In genomic region chr14:92352158-92352985, GRCh38 we compare ENCODE assay signal across 8 cellular contexts. TPM values are rescaled to one million over a fixed set of nuclear protein-coding genes. Genes with fewer than 3 reads are reported as not detected.
DNase-seq lines count a peak whose midpoint lies in the region; ATAC-seq and TF ChIP-seq lines count a peak whose summit lies in the region.

No MANE protein-coding gene starts in this region.

- H3K27me3 ChIP-seq in GM06990 (replicated peaks; ENCODE audit: control insufficient read depth, insufficient read depth, low read length) (0 out of 2 replicates have a peak, but pooled peaks cover 2% of the 10 kb centered on the region), MG63 (no peaks in the 10 kb centered on the region), neutrophil (no peaks in the 10 kb centered on the region)

- H3K27ac Mint-ChIP-seq in activated T-helper 2 cell treated with anti-CD3 and anti-CD28 coated beads, Interferon-gamma antibody, Interleukin-2, Interleukin-4, amounts not matched to agents 10 μg/mL and 5 μg/mL and 100 μg/mL, durations not matched to agents 14 hours and 24 hours and 36 hours: no peak overlapping the region

- no peak for ATAC-seq in GM19395 (IDR thresholded peaks at IDR 0.05; ENCODE audit: unreplicated experiment)
- no peak for ATAC-seq in GM18873 (IDR thresholded peaks at IDR 0.05; ENCODE audit: low FRiP score, unreplicated experiment)

- TF ChIP-seq CTCF in GM06990 (IDR thresholded peaks at IDR 0.05; ENCODE audit: insufficient read depth, low read length, poor library complexity, severe bottlenecking) (peak; percentile 61), neutrophil (IDR thresholded peaks at IDR 0.05) (peak; percentile 55)

- H3K9me3 Mint-ChIP-seq in activated T-helper 2 cell treated with anti-CD3 and anti-CD28 coated beads, Interferon-gamma antibody, Interleukin-2, Interleukin-4, amounts not matched to agents 10 μg/mL and 5 μg/mL and 100 μg/mL, durations not matched to agents 14 hours and 24 hours and 36 hours: no peaks in the 10 kb centered on the region

- H3K27ac ChIP-seq in neutrophil: no peak overlapping the region

- H3K4me1 Mint-ChIP-seq in activated T-helper 2 cell treated with anti-CD3 and anti-CD28 coated beads, Interferon-gamma antibody, Interleukin-2, Interleukin-4, amounts not matched to agents 10 μg/mL and 5 μg/mL and 100 μg/mL, durations not matched to agents 14 hours and 24 hours and 36 hours (ENCODE audit: low read depth): no peaks in the 10 kb centered on the region

- H3K36me3 ChIP-seq in GM06990 (ENCODE audit: control insufficient read depth, insufficient read depth, low read length) (no peaks in the 10 kb centered on the region), MG63 (no peaks in the 10 kb centered on the region), neutrophil (no peaks in the 10 kb centered on the region)

- DNase-seq in GM06990 (ENCODE audit: extremely low read depth, insufficient read length) (no peak), MG63 (peak; percentile 6), NCI-H2171 treated with DMSO at 0.1 percent for 48 hours (lab: John Stamatoyannopoulos, UW) (no peak), posterior vena cava (ENCODE audit: low spot score) (no peak)
- DNase-seq in activated T-helper 2 cell treated with anti-CD3 and anti-CD28 coated beads, Interferon-gamma antibody, Interleukin-2, Interleukin-4, amounts not matched to agents 10 μg/mL and 5 μg/mL and 100 μg/mL, durations not matched to agents 14 hours and 24 hours and 36 hours (ENCODE audit: low spot score): peak; percentile 17

- intact Hi-C loops in activated T-helper 2 cell treated with anti-CD3 and anti-CD28 coated beads, Interferon-gamma antibody, Interleukin-2, Interleukin-4, amounts not matched to agents 10 μg/mL and 5 μg/mL and 100 μg/mL, durations not matched to agents 14 hours and 24 hours and 36 hours (cut with micrococcal nuclease): loop anchor here (10.0 kb wide), 1 partner anchor 228 kb away; the partner anchor contains the start of genes CPSF2 and NDUFB1
- intact Hi-C loops in posterior vena cava (cut with DNase I): no loop called here

- H3K9me3 ChIP-seq in MG63: no peaks in the 10 kb centered on the region
- no peaks in the 10 kb centered on the region for H3K9me3 ChIP-seq in neutrophil

- peaks cover 21% of the 10 kb centered on the region for H3K27me3 Mint-ChIP-seq in activated T-helper 2 cell treated with anti-CD3 and anti-CD28 coated beads, Interferon-gamma antibody, Interleukin-2, Interleukin-4, amounts not matched to agents 10 μg/mL and 5 μg/mL and 100 μg/mL, durations not matched to agents 14 hours and 24 hours and 36 hours (ENCODE audit: low read depth)

- no peaks in the 10 kb centered on the region for H3K36me3 Mint-ChIP-seq in activated T-helper 2 cell treated with anti-CD3 and anti-CD28 coated beads, Interferon-gamma antibody, Interleukin-2, Interleukin-4, amounts not matched to agents 10 μg/mL and 5 μg/mL and 100 μg/mL, durations not matched to agents 14 hours and 24 hours and 36 hours (ENCODE audit: low read depth)

- H3K4me3 ChIP-seq in GM06990 (replicated peaks; ENCODE audit: low read depth, low read length) (no peak overlapping the region), MG63 (no peak overlapping the region), neutrophil (ENCODE audit: low read depth in 1 of 2, low read length in 1 of 2) (no peak overlapping the region)

- no peak overlapping the region for H3K4me3 Mint-ChIP-seq in activated T-helper 2 cell treated with anti-CD3 and anti-CD28 coated beads, Interferon-gamma antibody, Interleukin-2, Interleukin-4, amounts not matched to agents 10 μg/mL and 5 μg/mL and 100 μg/mL, durations not matched to agents 14 hours and 24 hours and 36 hours (ENCODE audit: low read depth)

- H3K4me1 ChIP-seq in neutrophil (ENCODE audit: control insufficient read depth in 1 of 2, insufficient read depth in 1 of 2, low read depth in 1 of 2, low read length in 1 of 2): peaks cover 12 to 14% of the 10 kb centered on the region in 2 experiments

RNA-seq across cellular contexts. Expression of gene SLC24A4, which starts 29.4 kb away (rescaled TPM):
- 0.07 TPM in 1 of 2 replicates, not detected in the other for total RNA-seq in MG63 (2014; rRNA removed; shearing (Covaris generic); ENCODE audit: low replicate concordance)
- total RNA-seq in activated T-helper 2 cell treated with anti-CD3 and anti-CD28 coated beads, Interferon-gamma antibody, Interleukin-2, Interleukin-4, amounts not matched to agents 10 μg/mL and 5 μg/mL and 100 μg/mL, durations not matched to agents 14 hours and 24 hours and 36 hours: not detected in 2 replicates
- total RNA-seq in posterior vena cava: 1 to 10 TPM in 1 of 2 donors, under 1 TPM in 1; 0.67 to 1.2 TPM

Comparison
In these comparisons a context has a peak if more than half of its experiments do, and no peak if none do; other contexts are left out.
1. DNase-seq: peak in MG63 (single experiment) and activated T-helper 2 cell treated with anti-CD3 and anti-CD28 coated beads, Interferon-gamma antibody, Interleukin-2, Interleukin-4, amounts not matched to agents 10 μg/mL and 5 μg/mL and 100 μg/mL, durations not matched to agents 14 hours and 24 hours and 36 hours (single experiment); none in GM06990 (single experiment), NCI-H2171 treated with DMSO at 0.1 percent for 48 hours (single experiment) and posterior vena cava (single experiment).